21 cellular contexts compared by ENCODE assay signal in genomic region chr11:88353386-88353785, GRCh38. TPM values are rescaled to one million over a fixed set of nuclear protein-coding genes. Genes with fewer than 3 reads are reported as not detected.
DNase-seq lines count a peak whose midpoint lies in the region; ATAC-seq and TF ChIP-seq lines count a peak whose summit lies in the region.
"Had no signal": no experiment of that assay in that cellular context is flagged by ENCODE, and none has a peak within 500 bp of the region (broad histone marks: within the 10 kb centered on the region; RNA-seq: fewer than 3 reads in every experiment).

No MANE protein-coding gene starts in this region.

- H3K9me3 Mint-ChIP-seq in activated CD8-positive, alpha-beta memory T cell treated with anti-CD3 and anti-CD28 coated beads, Interleukin-2, amount 10 ng/mL, durations not matched to agents 7 days and 5 days (ENCODE audit: low read depth), result no peaks in the 10 kb centered on the region
- no peaks in the 10 kb centered on the region for H3K9me3 Mint-ChIP-seq in activated T-helper 17 cell treated with anti-CD3 and anti-CD28 coated beads, Interleukin-2, amount 50 U/mL, for 72 hours
- H3K9me3 Mint-ChIP-seq in natural killer cell treated with Interleukin-12 subunit alpha and Interleukin-12 subunit beta and Interleukin-15 and Interleukin-18, amount 100 ng/mL, for 72 hours, result no peaks in the 10 kb centered on the region
- H3K9me3 Mint-ChIP-seq in HFFc6 (no peaks in the 10 kb centered on the region), glutamatergic neuron (ENCODE audit: unreplicated experiment) (no peaks in the 10 kb centered on the region)
- H3K9me3 Mint-ChIP-seq: endodermal cell, nephron had no signal

- CTCF ChIA-PET in activated CD8-positive, alpha-beta memory T cell treated with anti-CD3 and anti-CD28 coated beads, Interleukin-2, amount 10 ng/mL, durations not matched to agents 7 days and 5 days (lab: Charles Lee), result interaction anchor here (1.3 to 10.0 kb wide), 4 partner anchors 12 to 190 kb away, joined by 3 to 44 read pairs (median 16); partner anchors contain the start of gene CTSC

- no peaks in the 10 kb centered on the region for H3K27me3 Mint-ChIP-seq in activated CD8-positive, alpha-beta memory T cell treated with anti-CD3 and anti-CD28 coated beads, Interleukin-2, amount 10 ng/mL, durations not matched to agents 7 days and 5 days
- no peaks in the 10 kb centered on the region for H3K27me3 Mint-ChIP-seq in activated T-helper 17 cell treated with anti-CD3 and anti-CD28 coated beads, Interleukin-2, amount 50 U/mL, for 72 hours
- H3K27me3 Mint-ChIP-seq in natural killer cell treated with Interleukin-12 subunit alpha and Interleukin-12 subunit beta and Interleukin-15 and Interleukin-18, amount 100 ng/mL, for 72 hours, result no peaks in the 10 kb centered on the region
- H3K27me3 Mint-ChIP-seq in HFFc6 (ENCODE audit: insufficient read depth) (no peaks in the 10 kb centered on the region), glutamatergic neuron (ENCODE audit: unreplicated experiment) (no peaks in the 10 kb centered on the region)

- TF ChIP-seq CTCF in HFFc6 (IDR thresholded peaks at IDR 0.05) (no peak), glutamatergic neuron (IDR thresholded peaks at IDR 0.05; ENCODE audit: partially characterized antibody, unreplicated experiment) (no peak)

- H3K4me3 Mint-ChIP-seq in activated CD8-positive, alpha-beta memory T cell treated with anti-CD3 and anti-CD28 coated beads, Interleukin-2, amount 10 ng/mL, durations not matched to agents 7 days and 5 days, result no peak overlapping the region
- H3K4me3 Mint-ChIP-seq in activated T-helper 17 cell treated with anti-CD3 and anti-CD28 coated beads, Interleukin-2, amount 50 U/mL, for 72 hours, result peak overlapping the region; percentile 52
- H3K4me3 Mint-ChIP-seq in natural killer cell treated with Interleukin-12 subunit alpha and Interleukin-12 subunit beta and Interleukin-15 and Interleukin-18, amount 100 ng/mL, for 72 hours, result peak overlapping the region; percentile 81
- H3K4me3 Mint-ChIP-seq in HFFc6 (no peak overlapping the region), glutamatergic neuron (ENCODE audit: unreplicated experiment) (no peak overlapping the region)
- H3K4me3 Mint-ChIP-seq: endodermal cell, nephron had no signal

- peaks cover 8% of the 10 kb centered on the region for H3K36me3 Mint-ChIP-seq in activated CD8-positive, alpha-beta memory T cell treated with anti-CD3 and anti-CD28 coated beads, Interleukin-2, amount 10 ng/mL, durations not matched to agents 7 days and 5 days
- H3K36me3 Mint-ChIP-seq in activated T-helper 17 cell treated with anti-CD3 and anti-CD28 coated beads, Interleukin-2, amount 50 U/mL, for 72 hours (ENCODE audit: low read depth), result no peaks in the 10 kb centered on the region
- H3K36me3 Mint-ChIP-seq in natural killer cell treated with Interleukin-12 subunit alpha and Interleukin-12 subunit beta and Interleukin-15 and Interleukin-18, amount 100 ng/mL, for 72 hours, result peaks cover 4% of the 10 kb centered on the region
- no peaks in the 10 kb centered on the region for H3K36me3 Mint-ChIP-seq in HFFc6 (ENCODE audit: low read depth)
- H3K36me3 Mint-ChIP-seq in glutamatergic neuron (ENCODE audit: unreplicated experiment), result no peaks in the 10 kb centered on the region

- H3K4me1 Mint-ChIP-seq in activated CD8-positive, alpha-beta memory T cell treated with anti-CD3 and anti-CD28 coated beads, Interleukin-2, amount 10 ng/mL, durations not matched to agents 7 days and 5 days, result peaks cover 46% of the 10 kb centered on the region
- H3K4me1 Mint-ChIP-seq in activated T-helper 17 cell treated with anti-CD3 and anti-CD28 coated beads, Interleukin-2, amount 50 U/mL, for 72 hours, result peaks cover 15% of the 10 kb centered on the region
- H3K4me1 Mint-ChIP-seq in natural killer cell treated with Interleukin-12 subunit alpha and Interleukin-12 subunit beta and Interleukin-15 and Interleukin-18, amount 100 ng/mL, for 72 hours (ENCODE audit: low read depth in 2 of 2), result peaks cover 35 to 47% of the 10 kb centered on the region in 2 donors
- H3K4me1 Mint-ChIP-seq in HFFc6 (ENCODE audit: low read depth), result peaks cover 37% of the 10 kb centered on the region
- no peaks in the 10 kb centered on the region for H3K4me1 Mint-ChIP-seq in glutamatergic neuron (ENCODE audit: low read depth, unreplicated experiment)

- DNase-seq in activated CD8-positive, alpha-beta memory T cell treated with anti-CD3 and anti-CD28 coated beads, Interleukin-2, amount 10 ng/mL, durations not matched to agents 7 days and 5 days, result no peak
- DNase-seq in activated CD8-positive, alpha-beta memory T cell treated with anti-CD3 and anti-CD28 coated beads for 24 hours, result no peak
- DNase-seq in natural killer cell treated with Interleukin-12 subunit alpha and Interleukin-12 subunit beta and Interleukin-15 and Interleukin-18, amount 100 ng/mL, for 72 hours (ENCODE audit: low spot score), result no peak
- no peak for DNase-seq in HFFc6
- no peak for DNase-seq in foreskin melanocyte
- no peak for DNase-seq in glutamatergic neuron
- DNase-seq: activated CD4-positive, alpha-beta T cell treated with anti-CD3 and anti-CD28 coated beads, Interleukin-2, amount 50 U/mL, for 4 hours; activated naive CD4-positive, alpha-beta T cell treated with Interleukin-2 at 50 U/mL for 16 hours; amniotic stem cell; endodermal cell; esophagus squamous epithelium; midbrain; NCI-H1092; NCI-H187; NCI-H69; stimulated activated CD4-positive, alpha-beta T cell treated with anti-CD3 and anti-CD28 coated beads, Interleukin-1b, Interleukin-23, amount 100 ng/mL, for 48 hours; WERI-Rb-1 had no signal

- ATAC-seq in activated CD8-positive, alpha-beta memory T cell treated with anti-CD3 and anti-CD28 coated beads, Interleukin-2, amount 10 ng/mL, durations not matched to agents 7 days and 5 days, result no peak
- peak; percentile 34 for ATAC-seq in GM18868 (IDR thresholded peaks at IDR 0.05; ENCODE audit: unreplicated experiment)
- ATAC-seq in activated T-helper 17 cell treated with anti-CD3 and anti-CD28 coated beads, Interleukin-2, amount 50 U/mL, for 72 hours (replicated peaks), result no peak
- no peak for ATAC-seq in natural killer cell treated with Interleukin-12 subunit alpha and Interleukin-12 subunit beta and Interleukin-15 and Interleukin-18, amount 100 ng/mL, for 72 hours
- ATAC-seq: gastroesophageal sphincter had no signal

- peak overlapping the region; percentile 84 for H3K27ac Mint-ChIP-seq in activated CD8-positive, alpha-beta memory T cell treated with anti-CD3 and anti-CD28 coated beads, Interleukin-2, amount 10 ng/mL, durations not matched to agents 7 days and 5 days
- H3K27ac Mint-ChIP-seq in activated T-helper 17 cell treated with anti-CD3 and anti-CD28 coated beads, Interleukin-2, amount 50 U/mL, for 72 hours, result peak overlapping the region; percentile 59
- peak overlapping the region; percentile 61 to 86 for H3K27ac Mint-ChIP-seq in natural killer cell treated with Interleukin-12 subunit alpha and Interleukin-12 subunit beta and Interleukin-15 and Interleukin-18, amount 100 ng/mL, for 72 hours
- H3K27ac Mint-ChIP-seq in HFFc6 (no peak overlapping the region), glutamatergic neuron (ENCODE audit: unreplicated experiment) (no peak overlapping the region)
- H3K27ac Mint-ChIP-seq: endodermal cell, nephron had no signal

RNA-seq across cellular contexts. Expression of gene CTSC, which starts 15.8 kb away (rescaled TPM):
- total RNA-seq in activated CD8-positive, alpha-beta memory T cell treated with anti-CD3 and anti-CD28 coated beads, Interleukin-2, amount 10 ng/mL, durations not matched to agents 7 days and 5 days, result 100 to 1,000 TPM; 287 to 292 TPM
- total RNA-seq in activated T-helper 17 cell treated with anti-CD3 and anti-CD28 coated beads, Interleukin-2, amount 50 U/mL, for 72 hours, result 100 to 1,000 TPM in 1 of 2 donors, 10 to 100 TPM in 1; 57.3 to 142 TPM
- 100 to 1,000 TPM; 213 to 381 TPM for total RNA-seq in natural killer cell treated with Interleukin-12 subunit alpha and Interleukin-12 subunit beta and Interleukin-15 and Interleukin-18, amount 100 ng/mL, for 72 hours
- 100 to 1,000 TPM; 234 to 406 (median 384) TPM for total RNA-seq in HFFc6 (2021; fragmentation: NEBNext Ultra II Directional; extraction: Animal tissue kit (Norgen Biotek cat#: 25700))
- total RNA-seq in glutamatergic neuron (ENCODE audit: unreplicated experiment), result 27.4 TPM

Comparison
In these comparisons a context has a peak if more than half of its experiments do, and no peak if none do; other contexts are left out.
1. H3K27ac Mint-ChIP-seq: peak in activated CD8-positive, alpha-beta memory T cell treated with anti-CD3 and anti-CD28 coated beads, Interleukin-2, amount 10 ng/mL, durations not matched to agents 7 days and 5 days (single experiment), activated T-helper 17 cell treated with anti-CD3 and anti-CD28 coated beads, Interleukin-2, amount 50 U/mL, for 72 hours (single experiment) and natural killer cell treated with Interleukin-12 subunit alpha and Interleukin-12 subunit beta and Interleukin-15 and Interleukin-18, amount 100 ng/mL, for 72 hours (2 of 2); none in HFFc6 (single experiment) and glutamatergic neuron (single experiment).
2. H3K4me3 Mint-ChIP-seq: peak in activated T-helper 17 cell treated with anti-CD3 and anti-CD28 coated beads, Interleukin-2, amount 50 U/mL, for 72 hours (single experiment) and natural killer cell treated with Interleukin-12 subunit alpha and Interleukin-12 subunit beta and Interleukin-15 and Interleukin-18, amount 100 ng/mL, for 72 hours (single experiment); none in activated CD8-positive, alpha-beta memory T cell treated with anti-CD3 and anti-CD28 coated beads, Interleukin-2, amount 10 ng/mL, durations not matched to agents 7 days and 5 days (single experiment), HFFc6 (single experiment) and glutamatergic neuron (single experiment).